In genomic region chr6:151248295-151248694, GRCh38 we compare ENCODE assay signal across 19 cellular contexts. TPM values are rescaled to one million over a fixed set of nuclear protein-coding genes. Genes with fewer than 3 reads are reported as not detected.
"Had no signal": no experiment of that assay in that cellular context is flagged by ENCODE, and none has a peak within 500 bp of the region (broad histone marks: within the 10 kb centered on the region; RNA-seq: fewer than 3 reads in every experiment).

No MANE protein-coding gene starts in this region.

- H2AFZ ChIP-seq: parathyroid adenoma had no signal

- H3K4me3 ChIP-seq: esophagus muscularis mucosa, SK-N-MC, stomach, upper lobe of right lung had no signal

- H3K27ac ChIP-seq: neutrophil, parathyroid adenoma, SK-N-MC, upper lobe of right lung had no signal

- H3K4me3 Mint-ChIP-seq: activated CD8-positive, alpha-beta T cell treated with anti-CD3 and anti-CD28 coated beads, Interleukin-2, amount 10 ng/mL, durations not matched to agents 7 days and 5 days; activated naive CD4-positive, alpha-beta T cell treated with anti-CD3 and anti-CD28 coated beads, Interleukin-2, amount 50 U/mL, for 24 hours; activated T-cell treated with anti-CD3 and anti-CD28 coated beads, Interleukin-2, amount 50 U/mL, for 4 hours; dendritic cell treated with granulocyte-macrophage colony-stimulating factor and Interleukin-4, amounts not matched to agents 40 ng/mL and 50 ng/mL, for 4 days; naive thymus-derived CD8-positive, alpha-beta T cell; T-helper 2 cell treated with Interferon-gamma antibody and Interleukin-4, amounts not matched to agents 5 μg/mL and 100 μg/mL, for 36 hours had no signal

- H3K4me1 ChIP-seq: parathyroid adenoma, upper lobe of right lung had no signal

- H3K4me1 Mint-ChIP-seq: activated naive CD4-positive, alpha-beta T cell treated with anti-CD3 and anti-CD28 coated beads, Interleukin-2, amount 50 U/mL, for 24 hours; naive thymus-derived CD8-positive, alpha-beta T cell had no signal

- H3K9me3 ChIP-seq: esophagus muscularis mucosa, neutrophil, stomach, upper lobe of right lung had no signal

- H3K27ac Mint-ChIP-seq: activated CD8-positive, alpha-beta T cell treated with anti-CD3 and anti-CD28 coated beads, Interleukin-2, amount 10 ng/mL, durations not matched to agents 7 days and 5 days; dendritic cell treated with granulocyte-macrophage colony-stimulating factor and Interleukin-4, amounts not matched to agents 40 ng/mL and 50 ng/mL, for 4 days; naive thymus-derived CD8-positive, alpha-beta T cell; T-helper 2 cell treated with Interferon-gamma antibody and Interleukin-4, amounts not matched to agents 5 μg/mL and 100 μg/mL, for 36 hours had no signal

- H3K79me2 ChIP-seq: parathyroid adenoma had no signal

- DNase-seq: activated CD4-positive, alpha-beta T cell treated with anti-CD3 and anti-CD28 coated beads for 4 hours; activated CD8-positive, alpha-beta T cell treated with anti-CD3 and anti-CD28 coated beads, Interleukin-2, amount 10 ng/mL, durations not matched to agents 7 days and 5 days; activated gamma-delta T cell; activated T-cell treated with anti-CD3 and anti-CD28 coated beads, Interleukin-2, amount 50 U/mL, for 4 hours; effector CD8-positive, alpha-beta T cell; left ventricle myocardium superior; naive thymus-derived CD8-positive, alpha-beta T cell; stimulated activated CD4-positive, alpha-beta T cell treated with anti-CD3 and anti-CD28 coated beads, Interleukin-12 subunit alpha, Interleukin-12 subunit beta, amount 100 ng/mL, for 4 hours; stimulated activated CD4-positive, alpha-beta T cell treated with anti-CD3 and anti-CD28 coated beads, Interleukin-2, amount 100 ng/mL, for 24 hours; stomach; upper lobe of right lung had no signal

- H3K27me3 ChIP-seq: esophagus muscularis mucosa, upper lobe of right lung had no signal

- H3K9ac ChIP-seq: parathyroid adenoma had no signal

- H3K36me3 ChIP-seq: esophagus muscularis mucosa, neutrophil, stomach, upper lobe of right lung had no signal

- H3K36me3 Mint-ChIP-seq: activated naive CD4-positive, alpha-beta T cell treated with anti-CD3 and anti-CD28 coated beads, Interleukin-2, amount 50 U/mL, for 24 hours; naive thymus-derived CD8-positive, alpha-beta T cell had no signal

- H3K9me3 Mint-ChIP-seq: activated naive CD4-positive, alpha-beta T cell treated with anti-CD3 and anti-CD28 coated beads, Interleukin-2, amount 50 U/mL, for 24 hours; activated T-cell treated with anti-CD3 and anti-CD28 coated beads, Interleukin-2, amount 50 U/mL, for 4 hours; dendritic cell treated with granulocyte-macrophage colony-stimulating factor and Interleukin-4, amounts not matched to agents 40 ng/mL and 50 ng/mL, for 4 days; naive thymus-derived CD8-positive, alpha-beta T cell; T-helper 2 cell treated with Interferon-gamma antibody and Interleukin-4, amounts not matched to agents 5 μg/mL and 100 μg/mL, for 36 hours had no signal

- FAIRE-seq: TTC549 had no signal

- ATAC-seq: activated CD8-positive, alpha-beta T cell treated with anti-CD3 and anti-CD28 coated beads, Interleukin-2, amount 10 ng/mL, durations not matched to agents 7 days and 5 days; activated T-cell treated with anti-CD3 and anti-CD28 coated beads, Interleukin-2, amount 50 U/mL, for 4 hours; left ventricle myocardium superior; naive thymus-derived CD8-positive, alpha-beta T cell; upper lobe of right lung had no signal

RNA-seq across cellular contexts. Expression of gene AKAP12, which starts 8.5 kb away (rescaled TPM):
- total RNA-seq: naive thymus-derived CD8-positive, alpha-beta T cell had no signal
